In the genomic region with DNA sequence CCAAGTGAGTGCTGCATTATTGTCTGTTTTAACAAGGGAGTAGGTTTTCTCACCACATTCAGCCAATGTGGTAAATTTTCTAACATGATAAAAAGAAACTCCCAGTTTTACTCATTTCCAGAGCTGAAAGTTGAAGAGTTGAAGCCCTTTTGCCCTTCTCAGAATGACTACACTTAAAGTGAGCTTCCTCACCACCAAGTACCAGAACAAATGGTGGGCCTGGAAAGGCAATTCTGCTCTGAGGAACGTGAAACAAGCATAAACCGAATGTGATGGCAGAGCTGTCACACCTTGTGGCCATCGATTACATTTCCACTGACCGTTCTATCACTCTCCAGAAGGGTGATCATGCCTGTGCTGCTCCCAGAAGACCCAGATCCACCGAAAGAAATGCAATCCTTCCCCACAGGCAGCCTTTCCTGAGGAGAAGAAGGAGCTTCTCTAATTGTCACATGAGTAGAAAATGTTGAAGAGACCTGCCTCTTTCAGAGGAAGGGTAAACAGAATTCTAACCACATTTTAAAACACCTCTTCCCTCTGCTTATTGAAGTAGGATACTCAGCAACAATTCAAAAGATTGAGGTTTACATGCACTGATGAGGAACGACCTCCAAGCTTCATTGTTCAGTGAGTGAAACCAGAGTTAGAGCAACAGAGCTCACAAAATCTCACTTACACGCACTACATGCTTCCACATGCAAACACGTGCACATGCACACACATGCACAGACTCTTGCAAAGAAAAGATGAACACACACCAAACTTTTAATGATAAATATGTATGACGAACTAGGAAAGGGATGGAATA, we compare ENCODE assay signal across 1 cellular context.
A peak's percentile ranks its signal among the peaks of the same experiment; 100 is the strongest.
TF ChIP-seq lines count a peak whose summit lies in the region.

No MANE protein-coding gene starts in this region.

TF ChIP-seq in K562, 482 proteins besides CTCF, POLR2A, EP300 and RAD21 (continued from another document):
- TF ChIP-seq, protein P1, sequence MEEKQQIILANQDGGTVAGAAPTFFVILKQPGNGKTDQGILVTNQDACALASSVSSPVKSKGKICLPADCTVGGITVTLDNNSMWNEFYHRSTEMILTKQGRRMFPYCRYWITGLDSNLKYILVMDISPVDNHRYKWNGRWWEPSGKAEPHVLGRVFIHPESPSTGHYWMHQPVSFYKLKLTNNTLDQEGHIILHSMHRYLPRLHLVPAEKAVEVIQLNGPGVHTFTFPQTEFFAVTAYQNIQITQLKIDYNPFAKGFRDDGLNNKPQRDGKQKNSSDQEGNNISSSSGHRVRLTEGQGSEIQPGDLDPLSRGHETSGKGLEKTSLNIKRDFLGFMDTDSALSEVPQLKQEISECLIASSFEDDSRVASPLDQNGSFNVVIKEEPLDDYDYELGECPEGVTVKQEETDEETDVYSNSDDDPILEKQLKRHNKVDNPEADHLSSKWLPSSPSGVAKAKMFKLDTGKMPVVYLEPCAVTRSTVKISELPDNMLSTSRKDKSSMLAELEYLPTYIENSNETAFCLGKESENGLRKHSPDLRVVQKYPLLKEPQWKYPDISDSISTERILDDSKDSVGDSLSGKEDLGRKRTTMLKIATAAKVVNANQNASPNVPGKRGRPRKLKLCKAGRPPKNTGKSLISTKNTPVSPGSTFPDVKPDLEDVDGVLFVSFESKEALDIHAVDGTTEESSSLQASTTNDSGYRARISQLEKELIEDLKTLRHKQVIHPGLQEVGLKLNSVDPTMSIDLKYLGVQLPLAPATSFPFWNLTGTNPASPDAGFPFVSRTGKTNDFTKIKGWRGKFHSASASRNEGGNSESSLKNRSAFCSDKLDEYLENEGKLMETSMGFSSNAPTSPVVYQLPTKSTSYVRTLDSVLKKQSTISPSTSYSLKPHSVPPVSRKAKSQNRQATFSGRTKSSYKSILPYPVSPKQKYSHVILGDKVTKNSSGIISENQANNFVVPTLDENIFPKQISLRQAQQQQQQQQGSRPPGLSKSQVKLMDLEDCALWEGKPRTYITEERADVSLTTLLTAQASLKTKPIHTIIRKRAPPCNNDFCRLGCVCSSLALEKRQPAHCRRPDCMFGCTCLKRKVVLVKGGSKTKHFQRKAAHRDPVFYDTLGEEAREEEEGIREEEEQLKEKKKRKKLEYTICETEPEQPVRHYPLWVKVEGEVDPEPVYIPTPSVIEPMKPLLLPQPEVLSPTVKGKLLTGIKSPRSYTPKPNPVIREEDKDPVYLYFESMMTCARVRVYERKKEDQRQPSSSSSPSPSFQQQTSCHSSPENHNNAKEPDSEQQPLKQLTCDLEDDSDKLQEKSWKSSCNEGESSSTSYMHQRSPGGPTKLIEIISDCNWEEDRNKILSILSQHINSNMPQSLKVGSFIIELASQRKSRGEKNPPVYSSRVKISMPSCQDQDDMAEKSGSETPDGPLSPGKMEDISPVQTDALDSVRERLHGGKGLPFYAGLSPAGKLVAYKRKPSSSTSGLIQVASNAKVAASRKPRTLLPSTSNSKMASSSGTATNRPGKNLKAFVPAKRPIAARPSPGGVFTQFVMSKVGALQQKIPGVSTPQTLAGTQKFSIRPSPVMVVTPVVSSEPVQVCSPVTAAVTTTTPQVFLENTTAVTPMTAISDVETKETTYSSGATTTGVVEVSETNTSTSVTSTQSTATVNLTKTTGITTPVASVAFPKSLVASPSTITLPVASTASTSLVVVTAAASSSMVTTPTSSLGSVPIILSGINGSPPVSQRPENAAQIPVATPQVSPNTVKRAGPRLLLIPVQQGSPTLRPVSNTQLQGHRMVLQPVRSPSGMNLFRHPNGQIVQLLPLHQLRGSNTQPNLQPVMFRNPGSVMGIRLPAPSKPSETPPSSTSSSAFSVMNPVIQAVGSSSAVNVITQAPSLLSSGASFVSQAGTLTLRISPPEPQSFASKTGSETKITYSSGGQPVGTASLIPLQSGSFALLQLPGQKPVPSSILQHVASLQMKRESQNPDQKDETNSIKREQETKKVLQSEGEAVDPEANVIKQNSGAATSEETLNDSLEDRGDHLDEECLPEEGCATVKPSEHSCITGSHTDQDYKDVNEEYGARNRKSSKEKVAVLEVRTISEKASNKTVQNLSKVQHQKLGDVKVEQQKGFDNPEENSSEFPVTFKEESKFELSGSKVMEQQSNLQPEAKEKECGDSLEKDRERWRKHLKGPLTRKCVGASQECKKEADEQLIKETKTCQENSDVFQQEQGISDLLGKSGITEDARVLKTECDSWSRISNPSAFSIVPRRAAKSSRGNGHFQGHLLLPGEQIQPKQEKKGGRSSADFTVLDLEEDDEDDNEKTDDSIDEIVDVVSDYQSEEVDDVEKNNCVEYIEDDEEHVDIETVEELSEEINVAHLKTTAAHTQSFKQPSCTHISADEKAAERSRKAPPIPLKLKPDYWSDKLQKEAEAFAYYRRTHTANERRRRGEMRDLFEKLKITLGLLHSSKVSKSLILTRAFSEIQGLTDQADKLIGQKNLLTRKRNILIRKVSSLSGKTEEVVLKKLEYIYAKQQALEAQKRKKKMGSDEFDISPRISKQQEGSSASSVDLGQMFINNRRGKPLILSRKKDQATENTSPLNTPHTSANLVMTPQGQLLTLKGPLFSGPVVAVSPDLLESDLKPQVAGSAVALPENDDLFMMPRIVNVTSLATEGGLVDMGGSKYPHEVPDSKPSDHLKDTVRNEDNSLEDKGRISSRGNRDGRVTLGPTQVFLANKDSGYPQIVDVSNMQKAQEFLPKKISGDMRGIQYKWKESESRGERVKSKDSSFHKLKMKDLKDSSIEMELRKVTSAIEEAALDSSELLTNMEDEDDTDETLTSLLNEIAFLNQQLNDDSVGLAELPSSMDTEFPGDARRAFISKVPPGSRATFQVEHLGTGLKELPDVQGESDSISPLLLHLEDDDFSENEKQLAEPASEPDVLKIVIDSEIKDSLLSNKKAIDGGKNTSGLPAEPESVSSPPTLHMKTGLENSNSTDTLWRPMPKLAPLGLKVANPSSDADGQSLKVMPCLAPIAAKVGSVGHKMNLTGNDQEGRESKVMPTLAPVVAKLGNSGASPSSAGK (IDR thresholded peaks at IDR 0.05) = 0 out of 2 replicates have a peak, but pooled peaks have one; percentile 20
- TF ChIP-seq, protein P2, sequence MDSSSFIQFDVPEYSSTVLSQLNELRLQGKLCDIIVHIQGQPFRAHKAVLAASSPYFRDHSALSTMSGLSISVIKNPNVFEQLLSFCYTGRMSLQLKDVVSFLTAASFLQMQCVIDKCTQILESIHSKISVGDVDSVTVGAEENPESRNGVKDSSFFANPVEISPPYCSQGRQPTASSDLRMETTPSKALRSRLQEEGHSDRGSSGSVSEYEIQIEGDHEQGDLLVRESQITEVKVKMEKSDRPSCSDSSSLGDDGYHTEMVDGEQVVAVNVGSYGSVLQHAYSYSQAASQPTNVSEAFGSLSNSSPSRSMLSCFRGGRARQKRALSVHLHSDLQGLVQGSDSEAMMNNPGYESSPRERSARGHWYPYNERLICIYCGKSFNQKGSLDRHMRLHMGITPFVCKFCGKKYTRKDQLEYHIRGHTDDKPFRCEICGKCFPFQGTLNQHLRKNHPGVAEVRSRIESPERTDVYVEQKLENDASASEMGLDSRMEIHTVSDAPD (CRISPR knock-in tag; IDR thresholded peaks at IDR 0.05) = no peak
- TF ChIP-seq CC2D1A (IDR thresholded peaks at IDR 0.05) = no peak
- TF ChIP-seq, protein P3, sequence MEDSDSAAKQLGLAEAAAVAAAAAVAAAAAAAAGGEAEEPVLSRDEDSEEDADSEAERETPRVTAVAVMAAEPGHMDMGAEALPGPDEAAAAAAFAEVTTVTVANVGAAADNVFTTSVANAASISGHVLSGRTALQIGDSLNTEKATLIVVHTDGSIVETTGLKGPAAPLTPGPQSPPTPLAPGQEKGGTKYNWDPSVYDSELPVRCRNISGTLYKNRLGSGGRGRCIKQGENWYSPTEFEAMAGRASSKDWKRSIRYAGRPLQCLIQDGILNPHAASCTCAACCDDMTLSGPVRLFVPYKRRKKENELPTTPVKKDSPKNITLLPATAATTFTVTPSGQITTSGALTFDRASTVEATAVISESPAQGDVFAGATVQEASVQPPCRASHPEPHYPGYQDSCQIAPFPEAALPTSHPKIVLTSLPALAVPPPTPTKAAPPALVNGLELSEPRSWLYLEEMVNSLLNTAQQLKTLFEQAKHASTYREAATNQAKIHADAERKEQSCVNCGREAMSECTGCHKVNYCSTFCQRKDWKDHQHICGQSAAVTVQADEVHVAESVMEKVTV (CRISPR knock-in tag; IDR thresholded peaks at IDR 0.05) = no peak
